Comparison of ENCODE assay signal across 8 cellular contexts in genomic region chr2:28958689-28959088, GRCh38. TPM values are rescaled to one million over a fixed set of nuclear protein-coding genes. Genes with fewer than 3 reads are reported as not detected.
DNase-seq lines count a peak whose midpoint lies in the region; ATAC-seq and TF ChIP-seq lines count a peak whose summit lies in the region.

No MANE protein-coding gene starts in this region.

- BruUV-seq in PC-3 (replicated peaks; lab: Mats Ljungman, UMichigan): no TSS peak

- H4K20me1 ChIP-seq in Loucy (ENCODE audit: insufficient read depth, low read length, poor library complexity, severe bottlenecking): no peaks in the 10 kb centered on the region
- no peaks in the 10 kb centered on the region for H4K20me1 ChIP-seq in PC-3 (ENCODE audit: low read length)

- peak; percentile 82 for ATAC-seq in PC-3
- ATAC-seq in left cardiac atrium: peak; percentile 87 to 89
- no peak for ATAC-seq in HG02973 (IDR thresholded peaks at IDR 0.05; ENCODE audit: unreplicated experiment)

- intact Hi-C loops in PC-3 (cut with micrococcal nuclease) (loop anchor here (1.0 to 10.0 kb wide), 5 partner anchors 55 to 1114 kb away; no protein-coding TSS in a partner anchor), left cardiac atrium (cut with DNase I) (loop anchor here (2.0 to 10.0 kb wide), 6 partner anchors 54 to 1066 kb away; no protein-coding TSS in a partner anchor)

- POLR2A ChIA-PET in PC-3 (lab: Charles Lee; ENCODE audit: unreplicated experiment): no interaction called here

- CTCF ChIA-PET in PC-3 (lab: Charles Lee): interaction anchor here (0.6 kb wide), 1 partner anchor 95 kb away, joined by 4 read pairs; no protein-coding TSS in a partner anchor

- H2AFZ ChIP-seq in Loucy (ENCODE audit: low read length) (peak overlapping the region; percentile 25; the same call in 1 of the 2 replicates), PC-3 (ENCODE audit: low read length) (0 out of 2 replicates have a peak overlapping the region, but pooled peaks have one; percentile 1)

- H3K27ac ChIP-seq in PC-3 (ENCODE audit: low read length): no peak overlapping the region

- H3K4me2 ChIP-seq in Loucy (ENCODE audit: low read depth, low read length, poor library complexity, severe bottlenecking) (no peak overlapping the region), PC-3 (ENCODE audit: low read length) (peak overlapping the region; percentile 9; the same call in 1 of the 2 replicates)

- H3K9me3 ChIP-seq in Loucy (ENCODE audit: insufficient read depth, low read depth, low read length) (no peaks in the 10 kb centered on the region), PC-3 (ENCODE audit: low read length) (no peaks in the 10 kb centered on the region)

- H3K79me2 ChIP-seq in Loucy (ENCODE audit: insufficient read depth, low read length): no peaks in the 10 kb centered on the region
- no peaks in the 10 kb centered on the region for H3K79me2 ChIP-seq in PC-3 (ENCODE audit: low read length)

- H3K9ac ChIP-seq in Loucy (ENCODE audit: low read depth, low read length, poor library complexity, severe bottlenecking): no peak overlapping the region
- no peak overlapping the region for H3K9ac ChIP-seq in PC-3 (ENCODE audit: low read length)

- peak; percentile 73 for DNase-seq in SIG-M5 treated with dmso at 0.1 percent for 504 hours (lab: John Stamatoyannopoulos, UW; ENCODE audit: unreplicated experiment)
- no peak for DNase-seq in SIG-M5 (lab: John Stamatoyannopoulos, UW)
- DNase-seq in PC-3: peak; percentile 93
- peak in 50 of 56 donors; percentile 8 to 81 (median 44) for DNase-seq in amygdala (lab: John Stamatoyannopoulos, UW)
- DNase-seq in left cardiac atrium: peak; percentile 73
- DNase-seq in pulmonary artery endothelial cell (ENCODE audit: low read depth, low spot score): peak; percentile 11

- H3K9me2 ChIP-seq in Loucy (replicated peaks; ENCODE audit: low read depth, low read length) (no peaks in the 10 kb centered on the region), PC-3 (replicated peaks; ENCODE audit: low read length) (no peaks in the 10 kb centered on the region)

- no peak overlapping the region for H3K4me3 ChIP-seq in Loucy (ENCODE audit: low read length, poor library complexity, severe bottlenecking)
- H3K4me3 ChIP-seq in PC-3 (ENCODE audit: low read length): no peak overlapping the region

- H3K4me1 ChIP-seq in Loucy (ENCODE audit: insufficient read depth, low read length, poor library complexity, severe bottlenecking) (no peaks in the 10 kb centered on the region), PC-3 (ENCODE audit: insufficient read depth, low read length) (peaks cover 7% of the 10 kb centered on the region; the same call in 1 of the 2 replicates)

- no peaks in the 10 kb centered on the region for H3F3A ChIP-seq in Loucy (ENCODE audit: low read depth)
- no peaks in the 10 kb centered on the region for H3F3A ChIP-seq in PC-3 (ENCODE audit: low read length, unreplicated experiment)

- no peaks in the 10 kb centered on the region for H3K36me3 ChIP-seq in Loucy (ENCODE audit: insufficient read depth, low read length)
- H3K36me3 ChIP-seq in PC-3 (ENCODE audit: low read depth, low read length): no peaks in the 10 kb centered on the region

- no peaks in the 10 kb centered on the region for H3K27me3 ChIP-seq in Loucy (ENCODE audit: insufficient read depth, low read length, poor library complexity, severe bottlenecking)
- no peaks in the 10 kb centered on the region for H3K27me3 ChIP-seq in PC-3 (ENCODE audit: low read length)

- TF ChIP-seq CTCF in Loucy (conservative IDR thresholded peaks at IDR 0.05; ENCODE audit: low read length) (peak; percentile 75), PC-3 (conservative IDR thresholded peaks at IDR 0.05; ENCODE audit: low read depth, low read length) (peak; percentile 78)

RNA-seq across cellular contexts. Expression of gene TOGARAM2, which starts 22.4 kb away (rescaled TPM):
- total RNA-seq in PC-3 (2014; rRNA removed) (not detected in 2 replicates), left cardiac atrium (10 to 100 TPM; 15.5 to 24.8 TPM), pulmonary artery endothelial cell (0.14 TPM in 1 of 2 replicates, not detected in the other)

Comparison
In these comparisons a context has a peak if more than half of its experiments do, and no peak if none do; other contexts are left out.
1. RNA of gene TOGARAM2, which starts 22.4 kb away (total RNA-seq): 15.5 to 24.8 TPM in left cardiac atrium; not detected in PC-3 and 0.14 TPM in pulmonary artery endothelial cell; every median in the first group is over 10 times any median in the second.